In genomic region chr17:50709053-50709452, GRCh38 we compare ENCODE assay signal across 1 cellular context.
TF ChIP-seq lines count a peak whose summit lies in the region.
"Not testable (repeated sequence)": the region's sequence is repeated elsewhere in the genome, so short reads cannot be mapped to it uniquely, and the experiment has no call there.

No MANE protein-coding gene starts in this region.

TF ChIP-seq in K562, 482 proteins besides CTCF, POLR2A, EP300 and RAD21:
- TF ChIP-seq NR4A1 (CRISPR knock-in tag; IDR thresholded peaks at IDR 0.05); ZBTB40 (CRISPR knock-in tag; IDR thresholded peaks at IDR 0.05); NR2C1 (tag; IDR thresholded peaks at IDR 0.05): not testable (repeated sequence)
- TF ChIP-seq NR4A1 (tag; IDR thresholded peaks at IDR 0.05): 0 out of 2 replicates have a peak, but pooled peaks have one; percentile 29
- 0 out of 2 replicates have a peak, but pooled peaks have one; percentile 22 for TF ChIP-seq ZBTB40 (IDR thresholded peaks at IDR 0.05)
- 0 out of 2 replicates have a peak, but pooled peaks have one; percentile 24 for TF ChIP-seq NR2C1 (IDR thresholded peaks at IDR 0.05)
- 0 out of 2 replicates have a peak, but pooled peaks have one; percentile 34 for TF ChIP-seq ELF4 (CRISPR knock-in tag; IDR thresholded peaks at IDR 0.05)
- 0 out of 2 replicates have a peak, but pooled peaks have one; percentile 17 for TF ChIP-seq SMARCA5 (IDR thresholded peaks at IDR 0.05)
- peak; percentile 24; the same call in 1 of the 2 replicates for TF ChIP-seq ZNF175 (CRISPR knock-in tag; IDR thresholded peaks at IDR 0.05; ENCODE audit: low read depth)
- 0 out of 2 replicates have a peak, but pooled peaks have one; percentile 16 for TF ChIP-seq LARP7 (IDR thresholded peaks at IDR 0.05)
- 0 out of 2 replicates have a peak, but pooled peaks have one; percentile 7 for TF ChIP-seq BCOR (IDR thresholded peaks at IDR 0.05)
